Comparison of ENCODE assay signal across 9 cellular contexts in the genomic region with DNA sequence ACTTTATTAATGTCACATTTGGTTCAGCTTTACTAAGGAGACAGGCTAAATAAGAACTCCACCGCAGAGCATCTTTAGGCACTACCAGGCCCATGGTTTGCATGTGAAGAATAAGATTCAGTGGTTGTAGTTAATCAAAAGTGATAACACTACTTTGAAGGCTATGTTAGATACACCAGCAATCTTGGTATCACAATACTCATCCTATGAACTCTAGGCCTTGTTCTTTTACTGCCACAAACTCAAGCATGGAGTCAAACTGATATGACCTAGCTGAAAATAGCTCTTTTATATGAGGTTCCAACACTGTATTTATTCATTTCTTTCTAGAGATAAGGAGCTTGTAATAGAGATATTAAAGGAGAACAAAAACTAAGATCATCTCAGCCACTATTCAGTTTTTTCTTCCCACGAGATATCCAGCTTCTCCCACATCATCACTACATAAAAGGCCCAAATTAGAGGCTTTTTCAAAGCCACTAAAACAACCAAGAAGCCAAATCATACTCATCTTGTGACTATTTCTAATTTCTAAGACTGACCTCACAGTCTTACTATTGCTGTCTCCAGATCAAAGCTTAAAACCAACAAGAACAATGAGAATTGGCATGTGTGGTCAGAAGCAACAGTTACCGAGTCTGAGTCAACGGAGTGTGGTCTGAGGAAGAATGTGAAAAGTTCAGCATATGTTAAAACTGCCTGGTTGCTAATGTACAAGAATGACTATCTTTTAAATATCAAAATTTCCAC. TPM values are rescaled to one million over a fixed set of nuclear protein-coding genes. Genes with fewer than 3 reads are reported as not detected.
DNase-seq lines count a peak whose midpoint lies in the region; ATAC-seq and TF ChIP-seq lines count a peak whose summit lies in the region.
"Had no signal": no experiment of that assay in that cellular context is flagged by ENCODE, and none has a peak within 500 bp of the region (broad histone marks: within the 10 kb centered on the region; RNA-seq: fewer than 3 reads in every experiment).

No MANE protein-coding gene starts in this region.

- H3K4me1 Mint-ChIP-seq in chondrocyte (ENCODE audit: low read depth): peaks cover 18% of the 10 kb centered on the region

- H3K27ac Mint-ChIP-seq in chondrocyte (ENCODE audit: unreplicated experiment): peak overlapping the region; percentile 74

- no peak overlapping the region for H3K4me3 Mint-ChIP-seq in chondrocyte (ENCODE audit: unreplicated experiment)

- H3K27me3 Mint-ChIP-seq in chondrocyte (ENCODE audit: low read depth): peaks cover 4% of the 10 kb centered on the region

- H3K36me3 Mint-ChIP-seq in chondrocyte (ENCODE audit: low read depth): peaks cover 2% of the 10 kb centered on the region

- H3K4me3 ChIP-seq in AG10803 (ENCODE audit: low read length) (no peak overlapping the region), H7 (ENCODE audit: insufficient read depth, low read depth, low read length) (no peak overlapping the region)
- H3K4me3 ChIP-seq: ovary had no signal

- TF ChIP-seq CTCF in AG10803 (conservative IDR thresholded peaks at IDR 0.05; ENCODE audit: low read length) (no peak), chondrocyte (IDR thresholded peaks at IDR 0.05) (no peak)

- H3K36me3 ChIP-seq in H7 (replicated peaks; ENCODE audit: control insufficient read depth, insufficient read depth, low read length): no peaks in the 10 kb centered on the region
- H3K36me3 ChIP-seq: ovary had no signal

- DNase-seq in AG10803 (ENCODE audit: low read depth): peak; percentile 96
- DNase-seq in chondrocyte (ENCODE audit: low spot score): no peak
- no peak for DNase-seq in 8988T
- DNase-seq in NCI-H510A (lab: John Stamatoyannopoulos, UW): no peak
- no peak for DNase-seq in H7
- no peak for DNase-seq in DMS79 (lab: John Stamatoyannopoulos, UW)
- DNase-seq: ovary had no signal

- ATAC-seq in GM21367 (IDR thresholded peaks at IDR 0.05; ENCODE audit: unreplicated experiment) (peak; percentile 54), HG03520 (IDR thresholded peaks at IDR 0.05; ENCODE audit: unreplicated experiment) (peak; percentile 84)

- H3K9me3 Mint-ChIP-seq in chondrocyte (ENCODE audit: low read depth): peaks cover 10% of the 10 kb centered on the region

- no peaks in the 10 kb centered on the region for H3K27me3 ChIP-seq in H7 (ENCODE audit: control insufficient read depth, insufficient read depth, low read length)
- H3K27me3 ChIP-seq: ovary had no signal

RNA-seq across cellular contexts. Expression of a gene that starts 25.1 kb away (rescaled TPM):
- 0.80 to 17.4 TPM (median 17.4 TPM) in 3 replicates for total RNA-seq in chondrocyte
- 0.26 and 0.55 TPM in 2 replicates for total RNA-seq in H7 (2014; rRNA removed; shearing (Covaris generic))
